ENCODE assay signal across 8 cellular contexts in the genomic region with DNA sequence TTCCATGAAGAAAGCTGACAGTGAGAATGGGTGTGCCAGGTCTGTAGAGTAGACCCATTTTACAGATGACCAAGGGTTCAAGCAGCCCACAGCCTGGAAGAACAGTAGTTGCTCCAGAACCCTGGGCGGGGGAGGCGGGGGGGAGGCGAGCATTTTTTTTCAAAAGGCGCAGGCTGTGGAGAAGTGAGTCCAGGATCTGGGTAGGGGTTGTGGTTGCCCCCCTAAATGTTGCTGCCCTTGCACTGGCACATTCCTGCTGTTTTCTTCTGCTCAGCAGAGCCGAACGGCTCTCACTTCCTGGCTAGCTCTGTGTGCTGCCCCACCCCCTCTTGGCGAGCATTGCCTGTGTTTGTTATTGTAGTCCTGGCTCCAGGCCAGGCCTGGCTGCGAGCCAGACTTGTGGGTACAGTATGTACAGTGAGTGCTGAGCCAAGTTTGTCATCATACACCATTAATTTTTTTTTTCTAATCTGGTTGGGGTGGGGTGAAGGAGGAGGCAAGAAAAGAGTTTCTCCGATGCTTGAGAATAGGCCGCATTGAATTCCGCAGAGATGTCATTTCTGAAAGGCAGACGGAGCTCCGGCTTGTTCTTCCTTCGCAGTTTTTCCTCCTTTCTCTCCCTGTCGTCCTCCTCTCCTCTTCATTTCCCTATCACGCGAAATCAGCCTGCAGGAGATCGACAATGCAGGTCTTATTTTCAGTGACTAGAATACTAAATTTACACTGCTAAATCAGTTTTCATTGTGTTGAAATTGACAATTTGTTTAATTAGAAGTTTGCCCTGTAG.
DNase-seq lines count a peak whose midpoint lies in the region; ATAC-seq and TF ChIP-seq lines count a peak whose summit lies in the region.

No MANE protein-coding gene starts in this region.

- no peak overlapping the region for H3K27ac ChIP-seq in duodenal mucosa (ENCODE audit: low read depth, low read length)

- H3K4me1 ChIP-seq in duodenal mucosa (ENCODE audit: control insufficient read depth in 1 of 2, insufficient read depth in 2 of 2, low read length in 2 of 2) = peaks cover 53 to 61% of the 10 kb centered on the region in 2 donors

- peak overlapping the region; percentile 32 to 45 for H3K9ac ChIP-seq in duodenal mucosa (ENCODE audit: low read depth in 1 of 2, low read length in 2 of 2)

- DNase-seq in GM13977 (ENCODE audit: low spot score) (peak; percentile 44), NCI-H748 treated with DMSO at 0.1 percent for 48 hours (lab: John Stamatoyannopoulos, UW) (peak; percentile 87), lung microvascular endothelial cell (ENCODE audit: low read depth in 2 of 2) (peak; percentile 98)
- peak; percentile 69 to 94 for DNase-seq in activated CD8-positive, alpha-beta memory T cell treated with anti-CD3 and anti-CD28 coated beads for 1 hour (ENCODE audit: extremely low read depth in 1 of 2, low read depth in 1 of 2)
- peak; percentile 74 to 86 (median 79) for DNase-seq in stimulated activated CD4-positive, alpha-beta T cell treated with anti-CD3 and anti-CD28 coated beads, TNF-alpha, amount 100 ng/mL, for 24 hours (ENCODE audit: low read depth in 3 of 3)

- ATAC-seq in HG03565 (IDR thresholded peaks at IDR 0.05; ENCODE audit: unreplicated experiment) = peak; percentile 57
- ATAC-seq in GM18873 (IDR thresholded peaks at IDR 0.05; ENCODE audit: low FRiP score, unreplicated experiment) = no peak

- H3K9me3 ChIP-seq in duodenal mucosa (ENCODE audit: control insufficient read depth in 1 of 2, low read length in 2 of 2) = no peaks in the 10 kb centered on the region

- TF ChIP-seq CTCF in GM13977 (IDR thresholded peaks at IDR 0.05; ENCODE audit: extremely low read depth, insufficient read depth, missing control alignments) = no peak

- no peaks in the 10 kb centered on the region for H3K36me3 ChIP-seq in duodenal mucosa (ENCODE audit: control insufficient read depth in 1 of 2, insufficient read depth in 2 of 2, low read length in 2 of 2)

- H3K27me3 ChIP-seq in duodenal mucosa (ENCODE audit: control insufficient read depth in 1 of 2, insufficient read depth in 2 of 2, low read length in 2 of 2) = no peaks in the 10 kb centered on the region

- in situ Hi-C loops in GM13977 (cut with MboI; ENCODE audit: low pct_unique_long_range_greater_than_20kb, low sequenced_read_pairs, unreplicated experiment) = no loop called here

- H3K4me3 ChIP-seq in duodenal mucosa (ENCODE audit: low read depth in 1 of 2, low read length in 2 of 2) = peak overlapping the region; percentile 38 to 41

Comparison
In these comparisons a context has a peak if more than half of its experiments do, and no peak if none do; other contexts are left out.
1. DNase-seq: peak in every context shown above with its lines; median percentile 98 in lung microvascular endothelial cell; 87 in NCI-H748 treated with DMSO at 0.1 percent for 48 hours; 82 in activated CD8-positive, alpha-beta memory T cell treated with anti-CD3 and anti-CD28 coated beads for 1 hour; 79 in stimulated activated CD4-positive, alpha-beta T cell treated with anti-CD3 and anti-CD28 coated beads, TNF-alpha, amount 100 ng/mL, for 24 hours; 44 in GM13977.